Comparison of ENCODE assay signal across 19 cellular contexts in genomic region chr12:62214847-62215246, GRCh38. TPM values are rescaled to one million over a fixed set of nuclear protein-coding genes. Genes with fewer than 3 reads are reported as not detected.
A peak's percentile ranks its signal among the peaks of the same experiment; 100 is the strongest.
DNase-seq lines count a peak whose midpoint lies in the region; ATAC-seq and TF ChIP-seq lines count a peak whose summit lies in the region.
"Had no signal": no experiment of that assay in that cellular context is flagged by ENCODE, and none has a peak within 500 bp of the region (broad histone marks: within the 10 kb centered on the region; RNA-seq: fewer than 3 reads in every experiment).

No MANE protein-coding gene starts in this region.

- TF ChIP-seq POLR2A in upper lobe of left lung (IDR thresholded peaks at IDR 0.05) (no peak), uterus (IDR thresholded peaks at IDR 0.05) (no peak)

- ATAC-seq in activated naive CD4-positive, alpha-beta T cell treated with anti-CD3 and anti-CD28 coated beads, Interleukin-2, amount 50 U/mL, for 72 hours: peak; percentile 46 to 48
- ATAC-seq in upper lobe of left lung (ENCODE audit: low FRiP score in 2 of 2) (peak in 1 of 2 donors; percentile 45), GM21526 (IDR thresholded peaks at IDR 0.05; ENCODE audit: low FRiP score, unreplicated experiment) (no peak), omental fat pad (ENCODE audit: low FRiP score) (no peak)
- ATAC-seq: heart right ventricle; stimulated activated naive B cell treated with anti-CD40 and anti-IgM and Interleukin-4, amounts not matched to agents 10 μg/mL and 1 μg/mL and 100 μg/mL, for 72 hours had no signal

- H3K9me3 Mint-ChIP-seq in activated naive CD4-positive, alpha-beta T cell treated with anti-CD3 and anti-CD28 coated beads, Interleukin-2, amount 50 U/mL, for 72 hours: peaks cover 0 to 5% of the 10 kb centered on the region in 2 donors
- no peaks in the 10 kb centered on the region for H3K9me3 Mint-ChIP-seq in dendritic cell treated with granulocyte-macrophage colony-stimulating factor and Interleukin-4, amounts not matched to agents 40 ng/mL and 50 ng/mL, for 4 days
- H3K9me3 Mint-ChIP-seq: activated CD4-positive, alpha-beta T cell treated with anti-CD3 and anti-CD28 coated beads, Interleukin-2, amount 10 ng/mL, durations not matched to agents 24 days and 14 days; HFFc6 had no signal

- no peaks in the 10 kb centered on the region for H3K36me3 Mint-ChIP-seq in activated naive CD4-positive, alpha-beta T cell treated with anti-CD3 and anti-CD28 coated beads, Interleukin-2, amount 50 U/mL, for 72 hours
- H3K36me3 Mint-ChIP-seq in dendritic cell treated with granulocyte-macrophage colony-stimulating factor and Interleukin-4, amounts not matched to agents 40 ng/mL and 50 ng/mL, for 4 days (ENCODE audit: low read depth): no peaks in the 10 kb centered on the region
- H3K36me3 Mint-ChIP-seq: stimulated activated naive B cell treated with anti-CD40 and anti-IgM and Interleukin-4, amounts not matched to agents 10 μg/mL and 1 μg/mL and 100 μg/mL, for 72 hours had no signal

- intact Hi-C loops in dendritic cell treated with granulocyte-macrophage colony-stimulating factor and Interleukin-4, amounts not matched to agents 40 ng/mL and 50 ng/mL, for 4 days (cut with micrococcal nuclease): no loop called here
- intact Hi-C loops in uterus (cut with DNase I; ENCODE audit: low total_unique reads): no loop called here

- H3K9me3 ChIP-seq in upper lobe of left lung: no peaks in the 10 kb centered on the region
- no peaks in the 10 kb centered on the region for H3K9me3 ChIP-seq in uterus
- H3K9me3 ChIP-seq: heart right ventricle had no signal

- no peak overlapping the region for H3K4me3 Mint-ChIP-seq in dendritic cell treated with granulocyte-macrophage colony-stimulating factor and Interleukin-4, amounts not matched to agents 40 ng/mL and 50 ng/mL, for 4 days
- H3K4me3 Mint-ChIP-seq: HFFc6; stimulated activated naive B cell treated with anti-CD40 and anti-IgM and Interleukin-4, amounts not matched to agents 10 μg/mL and 1 μg/mL and 100 μg/mL, for 72 hours had no signal

- H3K27ac Mint-ChIP-seq in activated naive CD4-positive, alpha-beta T cell treated with anti-CD3 and anti-CD28 coated beads, Interleukin-2, amount 50 U/mL, for 72 hours: no peak overlapping the region
- peak overlapping the region; percentile 78 for H3K27ac Mint-ChIP-seq in dendritic cell treated with granulocyte-macrophage colony-stimulating factor and Interleukin-4, amounts not matched to agents 40 ng/mL and 50 ng/mL, for 4 days
- H3K27ac Mint-ChIP-seq: HFFc6; stimulated activated naive B cell treated with anti-CD40 and anti-IgM and Interleukin-4, amounts not matched to agents 10 μg/mL and 1 μg/mL and 100 μg/mL, for 72 hours had no signal

- peaks cover 0 to 14% (median 7%) of the 10 kb centered on the region in 4 donors for H3K4me1 ChIP-seq in upper lobe of left lung
- no peaks in the 10 kb centered on the region for H3K4me1 ChIP-seq in uterus

- H3K27ac ChIP-seq in upper lobe of left lung: peak overlapping the region; percentile 52 to 81 (median 59)
- H3K27ac ChIP-seq in uterus: no peak overlapping the region

- TF ChIP-seq EP300 in upper lobe of left lung (IDR thresholded peaks at IDR 0.05): no peak

- no peak for DNase-seq in activated naive CD4-positive, alpha-beta T cell treated with anti-CD3 and anti-CD28 coated beads, Interleukin-2, amount 50 U/mL, for 72 hours (ENCODE audit: low spot score in 2 of 2)
- no peak for DNase-seq in activated naive CD4-positive, alpha-beta T cell (lab: John Stamatoyannopoulos, UW)
- peak; percentile 17 for DNase-seq in NCI-H226
- no peak for DNase-seq in upper lobe of left lung
- DNase-seq in omental fat pad (ENCODE audit: low spot score): no peak
- DNase-seq in uterus: no peak
- DNase-seq: activated CD4-positive, alpha-beta T cell treated with anti-CD3 and anti-CD28 coated beads, Interleukin-2, amount 10 ng/mL, durations not matched to agents 24 days and 14 days; central memory CD4-positive, alpha-beta T cell; effector CD4-positive, alpha-beta T cell; EL; heart right ventricle; HFFc6; NCI-H187; NCI-H446 treated with DMSO at 0.1 percent for 48 hours; SHP77 treated with DMSO at 0.1 percent for 48 hours; stimulated activated naive B cell treated with anti-CD40 and anti-IgM and Interleukin-4, amounts not matched to agents 10 μg/mL and 1 μg/mL and 100 μg/mL, for 72 hours; T-helper 9 cell had no signal

- H3K36me3 ChIP-seq in upper lobe of left lung: no peaks in the 10 kb centered on the region
- no peaks in the 10 kb centered on the region for H3K36me3 ChIP-seq in uterus
- H3K36me3 ChIP-seq: heart right ventricle had no signal

- H3K4me3 ChIP-seq in upper lobe of left lung (no peak overlapping the region), uterus (no peak overlapping the region)
- H3K4me3 ChIP-seq: heart right ventricle had no signal

- TF ChIP-seq CTCF in upper lobe of left lung (IDR thresholded peaks at IDR 0.05) (no peak), omental fat pad (IDR thresholded peaks at IDR 0.05) (no peak), uterus (IDR thresholded peaks at IDR 0.05) (no peak)

- H3K27me3 Mint-ChIP-seq in dendritic cell treated with granulocyte-macrophage colony-stimulating factor and Interleukin-4, amounts not matched to agents 40 ng/mL and 50 ng/mL, for 4 days: no peaks in the 10 kb centered on the region

- H3K27me3 ChIP-seq in upper lobe of left lung (no peaks in the 10 kb centered on the region), uterus (no peaks in the 10 kb centered on the region)

- peaks cover 51% of the 10 kb centered on the region for H3K4me1 Mint-ChIP-seq in dendritic cell treated with granulocyte-macrophage colony-stimulating factor and Interleukin-4, amounts not matched to agents 40 ng/mL and 50 ng/mL, for 4 days (ENCODE audit: low read depth)

RNA-seq across cellular contexts. Expression of gene USP15, which starts 45.4 kb away (rescaled TPM):
- 100 to 1,000 TPM; 114 to 122 TPM for total RNA-seq in activated naive CD4-positive, alpha-beta T cell treated with anti-CD3 and anti-CD28 coated beads, Interleukin-2, amount 50 U/mL, for 72 hours
- total RNA-seq in upper lobe of left lung (100 to 1,000 TPM in 2 of 6 donors, 10 to 100 TPM in 4; 66.5 to 239 (median 81.2) TPM), omental fat pad (100 to 1,000 TPM in 2 of 4 donors, 10 to 100 TPM in 2; 80.4 to 159 (median 111) TPM), uterus (10 to 100 TPM; 44.8 to 98.9 (median 76.5) TPM)

Comparison
In these comparisons a context has a peak if more than half of its experiments do, and no peak if none do; other contexts are left out.
1. ATAC-seq: peak in activated naive CD4-positive, alpha-beta T cell treated with anti-CD3 and anti-CD28 coated beads, Interleukin-2, amount 50 U/mL, for 72 hours (2 of 2); none in GM21526 (single experiment) and omental fat pad (single experiment).
2. H3K27ac ChIP-seq: peak in upper lobe of left lung (4 of 4); none in uterus (0 of 2).